ENCODE assay signal across 22 cellular contexts in genomic region chr12:5623411-5623810, GRCh38.
"Had no signal": no experiment of that assay in that cellular context is flagged by ENCODE, and none has a peak within 500 bp of the region (broad histone marks: within the 10 kb centered on the region; RNA-seq: fewer than 3 reads in every experiment).

No MANE protein-coding gene starts in this region.

- H3K27ac ChIP-seq: breast epithelium, Peyer's patch, RWPE1, VCaP had no signal

- H3K4me1 ChIP-seq: breast epithelium, Peyer's patch had no signal

- H3K4me3 ChIP-seq: breast epithelium, Peyer's patch had no signal

- H3K9me3 ChIP-seq: breast epithelium, Peyer's patch had no signal

- H3K36me3 ChIP-seq: breast epithelium, Peyer's patch had no signal

- H3K27me3 ChIP-seq: Peyer's patch had no signal

- ATAC-seq: activated CD8-positive, alpha-beta T cell treated with anti-CD3 and anti-CD28 coated beads for 36 hours; T-cell had no signal

- DNase-seq: activated CD4-positive, alpha-beta T cell treated with anti-CD3 and anti-CD28 coated beads for 4 hours; activated CD8-positive, alpha-beta T cell treated with anti-CD3 and anti-CD28 coated beads for 36 hours; activated effector memory CD4-positive, alpha-beta T cell treated with Interleukin-2 at 50 U/mL for 16 hours; activated naive CD4-positive, alpha-beta T cell; activated T-cell treated with anti-CD3 and anti-CD28 coated beads, Interleukin-2, amount 50 U/mL, for 24 hours; aorta; caudate nucleus; KG1; NCI-H1048; NCI-H1930; NCI-H2107; NCI-H510A treated with DMSO at 0.1 percent for 48 hours; NCI-H774; NK-92 treated with Interleukin-12 subunit alpha and Interleukin-12 subunit beta, amount 100 ng/mL, for 24 hours; Peyer's patch; SHP77; T-cell; T-helper 2 cell; T1000 had no signal
